ENCODE assay signal across 11 cellular contexts in genomic region chr10:131929122-131929845, GRCh38. TPM values are rescaled to one million over a fixed set of nuclear protein-coding genes. Genes with fewer than 3 reads are reported as not detected.
DNase-seq lines count a peak whose midpoint lies in the region; ATAC-seq and TF ChIP-seq lines count a peak whose summit lies in the region.
"Had no signal": no experiment of that assay in that cellular context is flagged by ENCODE, and none has a peak within 500 bp of the region (broad histone marks: within the 10 kb centered on the region; RNA-seq: fewer than 3 reads in every experiment).

No MANE protein-coding gene starts in this region.

- no peak overlapping the region for H4K91ac ChIP-seq in mesenchymal stem cell (ENCODE audit: low read length)

- H3K36me3 ChIP-seq in brain microvascular endothelial cell (replicated peaks) (no peaks in the 10 kb centered on the region), mesenchymal stem cell (ENCODE audit: control insufficient read depth in 1 of 2, insufficient read depth in 2 of 2, low read depth in 1 of 2, low read length in 2 of 2) (peaks cover under 1 to 23% of the 10 kb centered on the region in 2 experiments)

- H3K4me2 ChIP-seq in mesenchymal stem cell (ENCODE audit: low read length, poor library complexity, severe bottlenecking) = peak overlapping the region; percentile 35
- H3K4me2 ChIP-seq: SK-N-SH had no signal

- H2AFZ ChIP-seq in mesenchymal stem cell (ENCODE audit: low read depth, low read length) = no peak overlapping the region

- peak overlapping the region in 1 of 2 experiments; percentile 51 for H3K14ac ChIP-seq in mesenchymal stem cell (ENCODE audit: low read length in 2 of 2)

- no peaks in the 10 kb centered on the region for H3K9me3 Mint-ChIP-seq in type B pancreatic cell

- H3K4me3 ChIP-seq in brain microvascular endothelial cell (ENCODE audit: low read depth, low read length) (no peak overlapping the region), mesenchymal stem cell (ENCODE audit: insufficient read depth in 1 of 2, low read depth in 1 of 2, low read length in 2 of 2) (no peak overlapping the region)

- H2BK15ac ChIP-seq in mesenchymal stem cell (ENCODE audit: low read depth, poor library complexity, severe bottlenecking) = peak overlapping the region; percentile 6

- H2BK120ac ChIP-seq in mesenchymal stem cell (ENCODE audit: low read depth, low read length) = no peak overlapping the region

- ATAC-seq in Right ventricle myocardium superior (ENCODE audit: poor library complexity) = no peak

- no peak overlapping the region for H4K8ac ChIP-seq in mesenchymal stem cell (ENCODE audit: low read length)

- no peak overlapping the region for H2BK12ac ChIP-seq in mesenchymal stem cell (ENCODE audit: low read length in 2 of 2)

- peak overlapping the region; percentile 73 for H3K27ac Mint-ChIP-seq in type B pancreatic cell

- peak overlapping the region; percentile 60 for H3K27ac ChIP-seq in brain microvascular endothelial cell
- H3K27ac ChIP-seq in mesenchymal stem cell (ENCODE audit: low read length, poor library complexity, severe bottlenecking) = peak overlapping the region; percentile 90

- peaks cover 12% of the 10 kb centered on the region for H3K79me1 ChIP-seq in mesenchymal stem cell (replicated peaks; ENCODE audit: low read length, poor library complexity, severe bottlenecking)

- no peaks in the 10 kb centered on the region for H3K27me3 ChIP-seq in brain microvascular endothelial cell (replicated peaks)
- H3K27me3 ChIP-seq in mesenchymal stem cell (ENCODE audit: control insufficient read depth in 1 of 2, insufficient read depth in 1 of 2, low read length in 2 of 2) = no peaks in the 10 kb centered on the region

- H2AK5ac ChIP-seq in mesenchymal stem cell (ENCODE audit: low read length, severe bottlenecking) = peak overlapping the region; percentile 60

- no peak overlapping the region for H3K4me3 Mint-ChIP-seq in type B pancreatic cell

- H3K4ac ChIP-seq in mesenchymal stem cell (ENCODE audit: low read depth in 1 of 2, low read length in 2 of 2) = no peak overlapping the region

- intact Hi-C loops in cardiac septum (cut with DNase I) = no loop called here
- intact Hi-C loops in Right ventricle myocardium superior (cut with DNase I) = no loop called here

- H3K36me3 Mint-ChIP-seq in type B pancreatic cell = peaks cover 19% of the 10 kb centered on the region

- H3K9me3 ChIP-seq in mesenchymal stem cell (ENCODE audit: control insufficient read depth, low read length) = peaks cover 8% of the 10 kb centered on the region

- H3K9ac ChIP-seq in mesenchymal stem cell (ENCODE audit: low read length) = peak overlapping the region; percentile 17
- H3K9ac ChIP-seq: SK-N-SH had no signal

- in situ Hi-C loops in brain microvascular endothelial cell (cut with HindIII; ENCODE audit: low pct_ligation_motif_present, low sequenced_read_pairs) = no loop called here

- 84% methylated on average over 23 of the region's 23 CpGs for WGBS in mesenchymal stem cell

- TF ChIP-seq CTCF in brain microvascular endothelial cell (IDR thresholded peaks at IDR 0.05; ENCODE audit: low read depth, low read length, missing control alignments) (peak; percentile 27), type B pancreatic cell (conservative IDR thresholded peaks at IDR 0.05) (no peak)

- H3K23ac ChIP-seq in mesenchymal stem cell (ENCODE audit: low read length in 2 of 2) = peak overlapping the region in 1 of 2 experiments; percentile 47

- no peaks in the 10 kb centered on the region for H3K27me3 Mint-ChIP-seq in type B pancreatic cell

- peak; percentile 56 for DNase-seq in cardiac septum (ENCODE audit: low spot score)
- DNase-seq in Right ventricle myocardium superior = no peak
- peak; percentile 18 for DNase-seq in brain microvascular endothelial cell
- peak; percentile 15 for DNase-seq in mesenchymal stem cell
- DNase-seq in type B pancreatic cell (ENCODE audit: extremely low spot score, unreplicated experiment) = no peak
- DNase-seq in NCI-H510A (lab: John Stamatoyannopoulos, UW) = no peak
- DNase-seq in RKO (ENCODE audit: low spot score) = no peak
- DNase-seq in effector CD4-positive, alpha-beta T cell = no peak
- DNase-seq: aorta, nucleus accumbens, SK-N-SH had no signal

- H3K4me1 Mint-ChIP-seq in type B pancreatic cell (ENCODE audit: unreplicated experiment) = peaks cover 34% of the 10 kb centered on the region

- peak overlapping the region; percentile 5 to 50 for H3K18ac ChIP-seq in mesenchymal stem cell (ENCODE audit: low read depth in 1 of 2, low read length in 2 of 2)

- no peak overlapping the region for H2BK5ac ChIP-seq in mesenchymal stem cell (ENCODE audit: low read depth, low read length, poor library complexity, severe bottlenecking)

- H3K4me1 ChIP-seq in mesenchymal stem cell (ENCODE audit: control insufficient read depth, insufficient read depth, low read depth, low read length) = peaks cover 38% of the 10 kb centered on the region

RNA-seq across cellular contexts. Expression of gene PPP2R2D, which starts 28.5 kb away (rescaled TPM):
- total RNA-seq in cardiac septum (35.3 TPM), Right ventricle myocardium superior (33.9 TPM), type B pancreatic cell (ENCODE audit: low replicate concordance) (36.6 and 38.1 TPM in 2 replicates)
- 29.1 TPM for polyA plus RNA-seq in mesenchymal stem cell (2013, experiment 1 of 2)
- polyA plus RNA-seq in mesenchymal stem cell (2013, experiment 2 of 2) = 31.7 TPM

RNA-seq across cellular contexts. Expression of gene BNIP3, which starts 52.4 kb away (rescaled TPM):
- 112 TPM for total RNA-seq in cardiac septum
- 158 TPM for total RNA-seq in Right ventricle myocardium superior
- 30.5 TPM for polyA plus RNA-seq in mesenchymal stem cell (2013, experiment 1 of 2)
- 31.1 TPM for polyA plus RNA-seq in mesenchymal stem cell (2013, experiment 2 of 2)
- total RNA-seq in type B pancreatic cell (ENCODE audit: low replicate concordance) = 24.2 and 30.2 TPM in 2 replicates

Comparison
In these comparisons a context has a peak if more than half of its experiments do, and no peak if none do; other contexts are left out.
1. DNase-seq: peak in cardiac septum (single experiment), brain microvascular endothelial cell (single experiment) and mesenchymal stem cell (single experiment); none in Right ventricle myocardium superior (single experiment), type B pancreatic cell (single experiment), NCI-H510A (single experiment), RKO (single experiment) and effector CD4-positive, alpha-beta T cell (single experiment).